ENCODE assay signal across 14 cellular contexts in genomic region chr15:33211409-33211808, GRCh38. TPM values are rescaled to one million over a fixed set of nuclear protein-coding genes. Genes with fewer than 3 reads are reported as not detected.
DNase-seq lines count a peak whose midpoint lies in the region; ATAC-seq and TF ChIP-seq lines count a peak whose summit lies in the region.
"Had no signal": no experiment of that assay in that cellular context is flagged by ENCODE, and none has a peak within 500 bp of the region (broad histone marks: within the 10 kb centered on the region; RNA-seq: fewer than 3 reads in every experiment).

No MANE protein-coding gene starts in this region.

- no peak overlapping the region for H3K4me2 ChIP-seq in hepatocyte

- H3K36me3 ChIP-seq in hepatocyte (replicated peaks; ENCODE audit: insufficient read depth, low read depth), result no peaks in the 10 kb centered on the region
- H3K36me3 ChIP-seq in CD8-positive, alpha-beta memory T cell (ENCODE audit: insufficient read depth, low read length), result no peaks in the 10 kb centered on the region

- CTCF ChIA-PET in CD8-positive, alpha-beta memory T cell (lab: Charles Lee), result no interaction called here

- H3K36me3 Mint-ChIP-seq in CD8-positive, alpha-beta memory T cell, result no peaks in the 10 kb centered on the region
- H3K36me3 Mint-ChIP-seq: CD4-positive, CD25-positive, alpha-beta regulatory T cell had no signal

- WGBS in hepatocyte (ENCODE audit: low lambda C conversion rate, missing lambda C conversion rate), result 55% methylated on average over 2 of the region's 2 CpGs

- H3K4me1 ChIP-seq in hepatocyte (ENCODE audit: insufficient read depth), result no peaks in the 10 kb centered on the region
- no peaks in the 10 kb centered on the region for H3K4me1 ChIP-seq in CD8-positive, alpha-beta memory T cell (ENCODE audit: insufficient read depth, low read length)

- H3K9me3 Mint-ChIP-seq in CD8-positive, alpha-beta memory T cell, result peaks cover 0 to 6% (median 0%) of the 10 kb centered on the region in 5 donors
- H3K9me3 Mint-ChIP-seq: central memory CD8-positive, alpha-beta T cell had no signal

- H4K20me1 ChIP-seq in hepatocyte (ENCODE audit: insufficient read depth, poor library complexity, severe bottlenecking), result no peaks in the 10 kb centered on the region

- DNase-seq in EL (peak; percentile 26), NCI-H1930 (lab: John Stamatoyannopoulos, UW) (peak; percentile 56 to 73), hepatocyte (ENCODE audit: low spot score) (peak; percentile 30)
- no peak for DNase-seq in activated CD8-positive, alpha-beta memory T cell treated with anti-CD3 and anti-CD28 coated beads, Interleukin-2, amount 50 U/mL, for 4 hours
- no peak for DNase-seq in CD8-positive, alpha-beta memory T cell
- DNase-seq: activated naive CD4-positive, alpha-beta T cell treated with anti-CD3 and anti-CD28 coated beads, Interleukin-2, amount 10 ng/mL, durations not matched to agents 7 days and 5 days; CD4-positive, CD25-positive, alpha-beta regulatory T cell; stimulated activated CD4-positive, alpha-beta T cell treated with anti-CD3 and anti-CD28 coated beads, Interleukin-4, amount 100 ng/mL, for 4 hours; T-helper 17 cell had no signal

- H3K27ac Mint-ChIP-seq in CD8-positive, alpha-beta memory T cell, result no peak overlapping the region
- H3K27ac Mint-ChIP-seq: activated naive CD4-positive, alpha-beta T cell treated with anti-CD3 and anti-CD28 coated beads, Interleukin-2, amount 10 ng/mL, durations not matched to agents 7 days and 5 days; CD4-positive, CD25-positive, alpha-beta regulatory T cell; T-helper 17 cell had no signal

- no peaks in the 10 kb centered on the region for H3K9me3 ChIP-seq in hepatocyte (ENCODE audit: low read depth)
- H3K9me3 ChIP-seq in CD8-positive, alpha-beta memory T cell (ENCODE audit: low read length), result no peaks in the 10 kb centered on the region
- H3K9me3 ChIP-seq: mucosa of descending colon had no signal

- peak; percentile 66 for ATAC-seq in SK-N-SH treated with all-trans-retinoic acid at 6 μM for 48 hours
- ATAC-seq in HG03175 (IDR thresholded peaks at IDR 0.05; ENCODE audit: unreplicated experiment), result no peak
- no peak for ATAC-seq in GM21576 (IDR thresholded peaks at IDR 0.05; ENCODE audit: unreplicated experiment)
- ATAC-seq: mucosa of descending colon, T-helper 17 cell had no signal

- no peak overlapping the region for H3K4me3 Mint-ChIP-seq in CD8-positive, alpha-beta memory T cell
- H3K4me3 Mint-ChIP-seq: activated naive CD4-positive, alpha-beta T cell treated with anti-CD3 and anti-CD28 coated beads, Interleukin-2, amount 10 ng/mL, durations not matched to agents 7 days and 5 days; CD4-positive, CD25-positive, alpha-beta regulatory T cell; central memory CD8-positive, alpha-beta T cell; T-helper 17 cell had no signal

- POLR2A ChIA-PET in CD8-positive, alpha-beta memory T cell (lab: Charles Lee), result no interaction called here

- no peaks in the 10 kb centered on the region for H3K9me2 ChIP-seq in hepatocyte (replicated peaks; ENCODE audit: insufficient read depth)

- no peak overlapping the region for H2AFZ ChIP-seq in hepatocyte

- peaks cover 0 to 5% (median 0%) of the 10 kb centered on the region in 3 donors for H3K4me1 Mint-ChIP-seq in CD8-positive, alpha-beta memory T cell
- H3K4me1 Mint-ChIP-seq: activated naive CD4-positive, alpha-beta T cell treated with anti-CD3 and anti-CD28 coated beads, Interleukin-2, amount 10 ng/mL, durations not matched to agents 7 days and 5 days; central memory CD8-positive, alpha-beta T cell had no signal

- H3K27me3 Mint-ChIP-seq in CD8-positive, alpha-beta memory T cell, result peaks cover 0 to 1% of the 10 kb centered on the region in 2 donors
- H3K27me3 Mint-ChIP-seq: activated naive CD4-positive, alpha-beta T cell treated with anti-CD3 and anti-CD28 coated beads, Interleukin-2, amount 10 ng/mL, durations not matched to agents 7 days and 5 days; CD4-positive, CD25-positive, alpha-beta regulatory T cell; central memory CD8-positive, alpha-beta T cell; T-helper 17 cell had no signal

- no peak for TF ChIP-seq CTCF in hepatocyte (IDR thresholded peaks at IDR 0.05; ENCODE audit: poor library complexity)

- no peak overlapping the region for H3K4me3 ChIP-seq in hepatocyte
- no peak overlapping the region for H3K4me3 ChIP-seq in CD8-positive, alpha-beta memory T cell (ENCODE audit: low read length)
- H3K4me3 ChIP-seq: mucosa of descending colon had no signal

- H3K79me2 ChIP-seq in hepatocyte, result no peaks in the 10 kb centered on the region

- H3K27me3 ChIP-seq in hepatocyte, result no peaks in the 10 kb centered on the region
- no peaks in the 10 kb centered on the region for H3K27me3 ChIP-seq in CD8-positive, alpha-beta memory T cell (ENCODE audit: insufficient read depth, low read length, poor library complexity, severe bottlenecking)

- no peak overlapping the region for H3K27ac ChIP-seq in hepatocyte
- no peak overlapping the region for H3K27ac ChIP-seq in CD8-positive, alpha-beta memory T cell (ENCODE audit: low read depth, low read length)

TF ChIP-seq in SK-N-SH treated with all-trans-retinoic acid at 6 μM for 48 hours, 23 proteins besides CTCF, POLR2A, EP300 and RAD21:
- TF ChIP-seq RARB (CRISPR knock-in tag; IDR thresholded peaks at IDR 0.05) (no peak), TCF4 (CRISPR knock-in tag; IDR thresholded peaks at IDR 0.05; ENCODE audit: borderline replicate concordance) (peak; percentile 75; the same call in 1 of the 2 replicates), ISL1 (CRISPR knock-in tag; IDR thresholded peaks at IDR 0.05) (no peak), ZNF70 (CRISPR knock-in tag; IDR thresholded peaks at IDR 0.05) (no peak), SNAI2 (CRISPR knock-in tag; IDR thresholded peaks at IDR 0.05) (no peak), ESRRG (CRISPR knock-in tag; IDR thresholded peaks at IDR 0.05) (no peak), ZC3H10 (CRISPR knock-in tag; IDR thresholded peaks at IDR 0.05) (no peak), PATZ1 (CRISPR knock-in tag; IDR thresholded peaks at IDR 0.05; ENCODE audit: borderline replicate concordance) (no peak), CSDC2 (CRISPR knock-in tag; IDR thresholded peaks at IDR 0.05) (0 out of 2 replicates have a peak, but pooled peaks have one; percentile 29), ARNTL (CRISPR knock-in tag; IDR thresholded peaks at IDR 0.05; ENCODE audit: borderline replicate concordance, low read depth) (no peak), CSRNP3 (CRISPR knock-in tag; IDR thresholded peaks at IDR 0.05) (no peak)

RNA-seq across cellular contexts. Expression of gene FMN1, which starts 16.9 kb away (rescaled TPM):
- total RNA-seq in hepatocyte, result 0.48 and 0.70 TPM in 2 replicates
- 0.07 and 0.19 TPM in 2 replicates for polyA plus RNA-seq in hepatocyte
- under 1 TPM; 0.11 to 0.24 TPM for total RNA-seq in CD8-positive, alpha-beta memory T cell
- polyA plus RNA-seq in CD8-positive, alpha-beta memory T cell, result 0.09 TPM

Comparison
In these comparisons a context has a peak if more than half of its experiments do, and no peak if none do; other contexts are left out.
1. DNase-seq: peak in EL (single experiment), NCI-H1930 (2 of 2) and hepatocyte (single experiment); none in activated CD8-positive, alpha-beta memory T cell treated with anti-CD3 and anti-CD28 coated beads, Interleukin-2, amount 50 U/mL, for 4 hours (single experiment) and CD8-positive, alpha-beta memory T cell (0 of 5).